Comparison of ENCODE assay signal across 9 cellular contexts in genomic region chr1:9561429-9561828, GRCh38. TPM values are rescaled to one million over a fixed set of nuclear protein-coding genes. Genes with fewer than 3 reads are reported as not detected.
DNase-seq lines count a peak whose midpoint lies in the region; ATAC-seq and TF ChIP-seq lines count a peak whose summit lies in the region.
"Had no signal": no experiment of that assay in that cellular context is flagged by ENCODE, and none has a peak within 500 bp of the region (broad histone marks: within the 10 kb centered on the region; RNA-seq: fewer than 3 reads in every experiment).

No MANE protein-coding gene starts in this region.

- peak; percentile 55 for DNase-seq in NCI-H748 (lab: John Stamatoyannopoulos, UW; ENCODE audit: unreplicated experiment)
- DNase-seq in NCI-H748 treated with DMSO at 0.1 percent for 48 hours (lab: John Stamatoyannopoulos, UW): no peak
- peak; percentile 81 for DNase-seq in NOMO-1 treated with DMSO at 0.1 percent for 48 hours (lab: John Stamatoyannopoulos, UW; ENCODE audit: unreplicated experiment)
- DNase-seq in epithelial cell of esophagus (ENCODE audit: low read depth): peak; percentile 94
- peak; percentile 65 for DNase-seq in myocyte (ENCODE audit: low read depth)
- no peak for DNase-seq in NK-92 treated with Interleukin-12 subunit alpha and Interleukin-12 subunit beta, amount 100 ng/mL, for 24 hours (lab: John Stamatoyannopoulos, UW)
- no peak for DNase-seq in NCI-H526 (lab: John Stamatoyannopoulos, UW)

- ATAC-seq in GM18873 (IDR thresholded peaks at IDR 0.05; ENCODE audit: low FRiP score, unreplicated experiment): no peak

- no peak for TF ChIP-seq CTCF in epithelial cell of esophagus (IDR thresholded peaks at IDR 0.05; ENCODE audit: insufficient read depth, low read depth, low read length, missing control alignments)

- H3K4me3 ChIP-seq in epithelial cell of esophagus (ENCODE audit: low read length): no peak overlapping the region
- H3K4me3 ChIP-seq: BLaER1 treated with 17β-estradiol and CSF1 and Interleukin-3, amounts not matched to agents 10 nM and 100 nM had no signal

RNA-seq across cellular contexts. Expression of gene SLC25A33, which starts 22.2 kb away (rescaled TPM):
- total RNA-seq in myocyte: 6.6 and 10.2 TPM in 2 replicates
- polyA plus RNA-seq in myocyte (2012): 2.6 TPM

RNA-seq across cellular contexts. Expression of gene TMEM201, which starts 27.3 kb away (rescaled TPM):
- total RNA-seq in myocyte: 7.1 and 9.7 TPM in 2 replicates
- 7.8 TPM for polyA plus RNA-seq in myocyte (2012)

Comparison
In these comparisons a context has a peak if more than half of its experiments do, and no peak if none do; other contexts are left out.
1. DNase-seq: peak in NCI-H748 (single experiment), NOMO-1 treated with DMSO at 0.1 percent for 48 hours (single experiment), epithelial cell of esophagus (single experiment) and myocyte (single experiment); none in NCI-H748 treated with DMSO at 0.1 percent for 48 hours (single experiment), NK-92 treated with Interleukin-12 subunit alpha and Interleukin-12 subunit beta, amount 100 ng/mL, for 24 hours (single experiment) and NCI-H526 (0 of 2).